ENCODE assay signal across 9 cellular contexts in the genomic region with DNA sequence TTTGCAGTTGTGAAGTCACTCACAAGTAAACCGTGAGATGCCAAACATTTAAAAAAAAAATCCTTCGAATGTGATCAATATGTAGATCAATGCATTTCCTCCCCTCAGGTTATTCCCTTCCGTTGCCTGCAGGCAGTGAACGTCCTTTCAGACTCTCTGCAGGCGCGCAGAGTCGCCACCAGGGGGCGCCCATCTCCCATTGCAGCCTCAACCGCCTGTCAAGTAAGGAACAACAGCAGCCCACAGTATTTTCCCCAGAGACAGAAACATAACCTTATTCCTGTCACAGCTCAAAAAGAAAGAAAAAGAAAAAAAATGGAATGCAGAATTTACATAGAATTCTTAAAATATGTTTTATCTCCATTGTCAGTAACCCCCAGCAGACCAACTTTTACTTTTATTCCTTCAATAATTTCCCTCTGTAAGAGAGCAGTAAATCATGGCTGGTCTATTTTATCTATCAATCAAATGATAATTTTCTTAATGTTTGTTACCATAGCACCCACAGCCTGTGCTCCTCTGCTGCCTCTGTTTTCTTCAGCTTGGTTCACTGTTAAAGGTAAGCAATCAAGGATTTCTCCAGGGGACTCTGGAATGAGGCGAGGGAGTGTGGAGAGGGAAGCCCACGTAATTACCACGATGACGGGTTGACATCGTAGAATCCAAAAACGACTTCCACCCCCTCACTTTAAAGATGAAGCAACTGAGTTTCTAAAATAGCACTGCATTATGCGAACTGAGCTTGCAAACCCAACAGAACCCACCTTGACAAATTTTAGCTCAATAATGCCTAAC.
DNase-seq lines count a peak whose midpoint lies in the region; ATAC-seq and TF ChIP-seq lines count a peak whose summit lies in the region.
"Had no signal": no experiment of that assay in that cellular context is flagged by ENCODE, and none has a peak within 500 bp of the region (broad histone marks: within the 10 kb centered on the region; RNA-seq: fewer than 3 reads in every experiment).

No MANE protein-coding gene starts in this region.

- DNase-seq in NCI-H2081 (lab: John Stamatoyannopoulos, UW) (peak; percentile 73 to 78), NCI-H2081 treated with DMSO at 0.1 percent for 48 hours (lab: John Stamatoyannopoulos, UW) (no peak), MG63 (peak; percentile 52), T-cell (peak in 28 of 34 experiments; percentile 3 to 56 (median 24)), ascending aorta (ENCODE audit: low spot score in 2 of 2) (peak in 1 of 2 donors; percentile 70), hepatocyte (ENCODE audit: low spot score) (peak; percentile 83), spleen (peak; percentile 87)

- WGBS in hepatocyte (ENCODE audit: low lambda C conversion rate, missing lambda C conversion rate) = 34% methylated on average over 16 of the region's 16 CpGs
- 30 to 35% (median 33%) methylated on average over 16 of the region's 16 CpGs for WGBS in spleen, 5 donors

- no peak overlapping the region for H3K4me3 ChIP-seq in HEK293 (ENCODE audit: low read depth, low read length)
- no peak overlapping the region for H3K4me3 ChIP-seq in MG63
- H3K4me3 ChIP-seq in ascending aorta = no peak overlapping the region
- no peak overlapping the region for H3K4me3 ChIP-seq in hepatocyte
- H3K4me3 ChIP-seq in spleen = no peak overlapping the region
- H3K4me3 ChIP-seq: BLaER1 treated with 17β-estradiol and CSF1 and Interleukin-3, amounts not matched to agents 10 nM and 100 nM had no signal

- no peak overlapping the region for H3K4me3 Mint-ChIP-seq in T-cell

- H3K36me3 Mint-ChIP-seq in T-cell = no peaks in the 10 kb centered on the region

- H3K27me3 ChIP-seq in MG63 (no peaks in the 10 kb centered on the region), ascending aorta (no peaks in the 10 kb centered on the region), hepatocyte (no peaks in the 10 kb centered on the region), spleen (replicated peaks in 1 of 7) (no peaks in the 10 kb centered on the region)
- H3K27me3 ChIP-seq: BLaER1 treated with 17β-estradiol and CSF1 and Interleukin-3, amounts not matched to agents 10 nM and 100 nM had no signal

- H3K9me3 Mint-ChIP-seq in T-cell = no peaks in the 10 kb centered on the region

- H3K4me2 ChIP-seq in hepatocyte = no peak overlapping the region

- no peaks in the 10 kb centered on the region for H3K79me2 ChIP-seq in hepatocyte

- TF ChIP-seq POLR2A in spleen (IDR thresholded peaks at IDR 0.05) = no peak

- peak in 2 of 4 experiments; percentile 57 to 75 for ATAC-seq in T-cell (replicated peaks in 1 of 4)

- no peaks in the 10 kb centered on the region for H3K9me3 ChIP-seq in HEK293 (ENCODE audit: control insufficient read depth, insufficient read depth, low read depth, low read length)
- H3K9me3 ChIP-seq in MG63 = no peaks in the 10 kb centered on the region
- no peaks in the 10 kb centered on the region for H3K9me3 ChIP-seq in ascending aorta
- no peaks in the 10 kb centered on the region for H3K9me3 ChIP-seq in hepatocyte (ENCODE audit: low read depth)
- no peaks in the 10 kb centered on the region for H3K9me3 ChIP-seq in spleen
- H3K9me3 ChIP-seq: BLaER1 treated with 17β-estradiol and CSF1 and Interleukin-3, amounts not matched to agents 10 nM and 100 nM had no signal

- no peaks in the 10 kb centered on the region for H3K4me1 ChIP-seq in HEK293 (ENCODE audit: control insufficient read depth, insufficient read depth, low read length)
- H3K4me1 ChIP-seq in ascending aorta = peaks cover 0 to 5% of the 10 kb centered on the region in 2 donors
- no peaks in the 10 kb centered on the region for H3K4me1 ChIP-seq in hepatocyte (ENCODE audit: insufficient read depth)
- peaks cover 0 to 6% (median 0%) of the 10 kb centered on the region in 6 donors for H3K4me1 ChIP-seq in spleen

- H3K27ac ChIP-seq in HEK293 (ENCODE audit: extremely low read depth, low read depth, low read length) (no peak overlapping the region), ascending aorta (no peak overlapping the region), hepatocyte (no peak overlapping the region), spleen (no peak overlapping the region)
- H3K27ac ChIP-seq: BLaER1 treated with 17β-estradiol and CSF1 and Interleukin-3, amounts not matched to agents 10 nM and 100 nM had no signal

- intact Hi-C loops in ascending aorta (cut with DNase I) (no loop called here), spleen (cut with DNase I; ENCODE audit: low total_unique reads) (loop anchor here (5.0 kb wide), 1 partner anchor 952 kb away; no protein-coding TSS in a partner anchor)

- H3K27ac Mint-ChIP-seq in T-cell = no peak overlapping the region

- TF ChIP-seq CTCF in HEK293 (tag by site-specific recombination; IDR thresholded peaks at IDR 0.05) (no peak), ascending aorta (IDR thresholded peaks at IDR 0.05) (peak; percentile 54 to 98 (median 95)), hepatocyte (IDR thresholded peaks at IDR 0.05; ENCODE audit: poor library complexity) (peak; percentile 93), spleen (IDR thresholded peaks at IDR 0.05 in 8 of 11, conservative IDR thresholded peaks at IDR 0.05 in 3 of 11) (peak; percentile 41 to 94 (median 87))

- no peaks in the 10 kb centered on the region for H3K36me3 ChIP-seq in HEK293 (ENCODE audit: control insufficient read depth in 2 of 2, insufficient read depth in 1 of 2, low read length in 2 of 2)
- no peaks in the 10 kb centered on the region for H3K36me3 ChIP-seq in MG63
- H3K36me3 ChIP-seq in ascending aorta = no peaks in the 10 kb centered on the region
- H3K36me3 ChIP-seq in hepatocyte (replicated peaks; ENCODE audit: insufficient read depth, low read depth) = no peaks in the 10 kb centered on the region
- H3K36me3 ChIP-seq in spleen = no peaks in the 10 kb centered on the region
- H3K36me3 ChIP-seq: BLaER1 treated with 17β-estradiol and CSF1 and Interleukin-3, amounts not matched to agents 10 nM and 100 nM had no signal

- no peak overlapping the region for H2AFZ ChIP-seq in hepatocyte

- H3K4me1 Mint-ChIP-seq in T-cell = no peaks in the 10 kb centered on the region

- POLR2A ChIA-PET in HEK293 (lab: Yijun Ruan, JAX) (no interaction called here), T-cell (lab: Charles Lee) (no interaction called here)

- H3K27me3 Mint-ChIP-seq in T-cell = peaks cover 3 to 12% of the 10 kb centered on the region in 2 donors

- H3K9me2 ChIP-seq in hepatocyte (replicated peaks; ENCODE audit: insufficient read depth) = no peaks in the 10 kb centered on the region

- no peaks in the 10 kb centered on the region for H4K20me1 ChIP-seq in hepatocyte (ENCODE audit: insufficient read depth, poor library complexity, severe bottlenecking)
- H4K20me1 ChIP-seq: BLaER1 treated with 17β-estradiol and CSF1 and Interleukin-3, amounts not matched to agents 10 nM and 100 nM had no signal

- CTCF ChIA-PET in HEK293 (lab: Yijun Ruan, JAX) = interaction anchor here (0.6 to 1.1 kb wide), 11 partner anchors 8 to 1040 kb away, joined by 3 to 4 read pairs (median 3); no protein-coding TSS in a partner anchor
- CTCF ChIA-PET in T-cell (lab: Charles Lee) = interaction anchor here in 1 of 2 donors (0.6 to 1.4 kb wide), 6 partner anchors 8 to 1636 kb away, joined by 3 to 4 read pairs (median 3); no protein-coding TSS in a partner anchor

TF ChIP-seq in HEK293, 187 proteins besides CTCF, POLR2A, EP300 and RAD21:
- TF ChIP-seq ZNF654 (tag by site-specific recombination; IDR thresholded peaks at IDR 0.05; ENCODE audit: low read depth) = peak; percentile 36
- TF ChIP-seq, protein P1, sequence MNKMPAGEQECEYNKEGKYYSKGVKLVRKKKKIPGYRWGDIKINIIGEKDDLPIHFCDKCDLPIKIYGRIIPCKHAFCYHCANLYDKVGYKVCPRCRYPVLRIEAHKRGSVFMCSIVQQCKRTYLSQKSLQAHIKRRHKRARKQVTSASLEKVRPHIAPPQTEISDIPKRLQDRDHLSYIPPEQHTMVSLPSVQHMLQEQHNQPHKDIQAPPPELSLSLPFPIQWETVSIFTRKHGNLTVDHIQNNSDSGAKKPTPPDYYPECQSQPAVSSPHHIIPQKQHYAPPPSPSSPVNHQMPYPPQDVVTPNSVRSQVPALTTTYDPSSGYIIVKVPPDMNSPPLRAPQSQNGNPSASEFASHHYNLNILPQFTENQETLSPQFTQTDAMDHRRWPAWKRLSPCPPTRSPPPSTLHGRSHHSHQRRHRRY (tag by site-specific recombination; IDR thresholded peaks at IDR 0.05) = no peak
TF ChIP-seq in HEK293: peak in this region for 1.
